9 cellular contexts compared by ENCODE assay signal in the genomic region with DNA sequence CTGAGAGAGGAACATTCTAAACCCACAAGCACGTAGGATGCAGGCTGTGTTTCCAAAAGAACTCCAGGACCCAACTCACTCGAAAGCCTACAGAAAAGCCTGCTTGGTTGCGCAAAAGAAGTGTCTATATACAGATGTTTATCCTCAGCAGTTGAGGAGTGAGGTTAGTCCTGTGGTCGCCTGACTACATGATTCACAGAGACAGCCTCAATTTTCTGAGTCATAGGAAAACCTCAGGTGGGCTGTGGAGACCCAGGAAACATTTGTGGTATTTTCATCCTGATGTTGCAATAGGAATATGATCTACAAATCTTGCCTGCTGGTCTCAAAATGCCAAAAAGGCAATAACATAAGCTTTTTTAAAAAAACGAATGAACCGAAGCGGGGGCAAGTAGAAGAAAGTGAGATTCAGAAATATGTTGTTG.
A peak's percentile ranks its signal among the peaks of the same experiment; 100 is the strongest.
DNase-seq lines count a peak whose midpoint lies in the region; ATAC-seq and TF ChIP-seq lines count a peak whose summit lies in the region.
"Had no signal": no experiment of that assay in that cellular context is flagged by ENCODE, and none has a peak within 500 bp of the region (broad histone marks: within the 10 kb centered on the region; RNA-seq: fewer than 3 reads in every experiment).

No MANE protein-coding gene starts in this region.

- peaks cover 40% of the 10 kb centered on the region for H3K4me1 ChIP-seq in RWPE2 (ENCODE audit: insufficient read depth, poor library complexity, severe bottlenecking)
- no peaks in the 10 kb centered on the region for H3K4me1 ChIP-seq in Caco-2
- no peaks in the 10 kb centered on the region for H3K4me1 ChIP-seq in psoas muscle
- H3K4me1 ChIP-seq: pancreas had no signal

- H3K27me3 Mint-ChIP-seq in Caco-2 (ENCODE audit: insufficient read depth, unreplicated experiment) = no peaks in the 10 kb centered on the region

- CTCF ChIA-PET in Caco-2 (lab: Charles Lee) = no interaction called here

- H3K9me3 Mint-ChIP-seq in Caco-2 (ENCODE audit: unreplicated experiment) = no peaks in the 10 kb centered on the region

- no peaks in the 10 kb centered on the region for H3K27me3 ChIP-seq in RWPE2 (ENCODE audit: insufficient read depth, poor library complexity, severe bottlenecking)
- H3K27me3 ChIP-seq in Caco-2 (replicated peaks; ENCODE audit: control insufficient read depth, insufficient read depth, low read length) = no peaks in the 10 kb centered on the region
- H3K27me3 ChIP-seq in psoas muscle (ENCODE audit: insufficient read depth in 3 of 3, low read length in 2 of 3) = no peaks in the 10 kb centered on the region
- H3K27me3 ChIP-seq: pancreas had no signal

- BruUV-seq in Caco-2 (replicated peaks; lab: Mats Ljungman, UMichigan) = no TSS peak

- peak; percentile 85 for DNase-seq in AG09309 (ENCODE audit: low read depth)
- DNase-seq in H4 (ENCODE audit: low spot score) = peak; percentile 88
- DNase-seq in RWPE2 (ENCODE audit: low spot score) = peak; percentile 69
- peak; percentile 99 for DNase-seq in fibroblast of villous mesenchyme (ENCODE audit: low read depth)
- DNase-seq in ureter (ENCODE audit: low spot score) = no peak
- no peak for DNase-seq in NCI-H82 (lab: John Stamatoyannopoulos, UW)
- no peak for DNase-seq in Caco-2
- no peak for DNase-seq in psoas muscle
- DNase-seq: pancreas had no signal

- no peaks in the 10 kb centered on the region for H3K4me1 Mint-ChIP-seq in Caco-2 (ENCODE audit: low read depth, unreplicated experiment)

- H3K4me3 Mint-ChIP-seq in Caco-2 (ENCODE audit: unreplicated experiment) = no peak overlapping the region

- TF ChIP-seq CTCF in AG09309 (IDR thresholded peaks at IDR 0.05; ENCODE audit: control insufficient read depth, insufficient read depth, low read depth, low read length, missing control alignments) (no peak), RWPE2 (IDR thresholded peaks at IDR 0.05; ENCODE audit: poor library complexity, severe bottlenecking) (no peak), fibroblast of villous mesenchyme (IDR thresholded peaks at IDR 0.05; ENCODE audit: insufficient read depth, low read depth, low read length) (no peak), Caco-2 (IDR thresholded peaks at IDR 0.05; ENCODE audit: insufficient read depth in 1 of 2, low read depth in 1 of 2, low read length in 1 of 2, severe bottlenecking in 1 of 2, unreplicated experiment in 1 of 2) (no peak), psoas muscle (IDR thresholded peaks at IDR 0.05) (no peak)

- 82 to 91% (median 87%) methylated on average over 7 of the region's 7 CpGs for WGBS in psoas muscle, 3 donors

- peak overlapping the region; percentile 61 for H3K27ac ChIP-seq in RWPE2 (ENCODE audit: poor library complexity, severe bottlenecking)
- H3K27ac ChIP-seq in psoas muscle = no peak overlapping the region
- H3K27ac ChIP-seq: pancreas had no signal

- no peaks in the 10 kb centered on the region for H3K36me3 ChIP-seq in RWPE2 (ENCODE audit: low read depth)
- H3K36me3 ChIP-seq in Caco-2 (ENCODE audit: control insufficient read depth, insufficient read depth, low read length) = no peaks in the 10 kb centered on the region
- H3K36me3 ChIP-seq in psoas muscle (ENCODE audit: insufficient read depth in 1 of 2, low read depth in 1 of 2) = no peaks in the 10 kb centered on the region
- H3K36me3 ChIP-seq: pancreas had no signal

- peak; percentile 76 for ATAC-seq in RWPE2 (ENCODE audit: low read depth)
- ATAC-seq in psoas muscle = no peak

- H3K4me3 ChIP-seq in AG09309 (ENCODE audit: control insufficient read depth, low read depth, low read length) = no peak overlapping the region
- H3K4me3 ChIP-seq in RWPE2 (ENCODE audit: severe bottlenecking) = no peak overlapping the region
- H3K4me3 ChIP-seq in fibroblast of villous mesenchyme (ENCODE audit: low read depth, low read length) = peak overlapping the region; percentile 37
- no peak overlapping the region for H3K4me3 ChIP-seq in Caco-2 (ENCODE audit: low read depth, low read length)
- no peak overlapping the region for H3K4me3 ChIP-seq in psoas muscle
- H3K4me3 ChIP-seq: pancreas had no signal

- POLR2A ChIA-PET in Caco-2 (lab: Charles Lee) = no interaction called here

- intact Hi-C loops in Caco-2 (cut with micrococcal nuclease; ENCODE audit: unreplicated experiment) = no loop called here
- intact Hi-C loops in psoas muscle (cut with DNase I) = no loop called here

- H3K36me3 Mint-ChIP-seq in Caco-2 (ENCODE audit: insufficient read depth, unreplicated experiment) = no peaks in the 10 kb centered on the region

- no peak overlapping the region for H3K27ac Mint-ChIP-seq in Caco-2 (ENCODE audit: unreplicated experiment)

- H3K9me3 ChIP-seq in RWPE2 (ENCODE audit: severe bottlenecking) = no peaks in the 10 kb centered on the region
- no peaks in the 10 kb centered on the region for H3K9me3 ChIP-seq in Caco-2
- no peaks in the 10 kb centered on the region for H3K9me3 ChIP-seq in psoas muscle
- H3K9me3 ChIP-seq: pancreas had no signal

Comparison
In these comparisons a context has a peak if more than half of its experiments do, and no peak if none do; other contexts are left out.
1. DNase-seq: peak in AG09309 (single experiment), H4 (single experiment), RWPE2 (single experiment) and fibroblast of villous mesenchyme (single experiment); none in ureter (single experiment), NCI-H82 (single experiment), Caco-2 (0 of 2) and psoas muscle (0 of 2).